In the genomic region with DNA sequence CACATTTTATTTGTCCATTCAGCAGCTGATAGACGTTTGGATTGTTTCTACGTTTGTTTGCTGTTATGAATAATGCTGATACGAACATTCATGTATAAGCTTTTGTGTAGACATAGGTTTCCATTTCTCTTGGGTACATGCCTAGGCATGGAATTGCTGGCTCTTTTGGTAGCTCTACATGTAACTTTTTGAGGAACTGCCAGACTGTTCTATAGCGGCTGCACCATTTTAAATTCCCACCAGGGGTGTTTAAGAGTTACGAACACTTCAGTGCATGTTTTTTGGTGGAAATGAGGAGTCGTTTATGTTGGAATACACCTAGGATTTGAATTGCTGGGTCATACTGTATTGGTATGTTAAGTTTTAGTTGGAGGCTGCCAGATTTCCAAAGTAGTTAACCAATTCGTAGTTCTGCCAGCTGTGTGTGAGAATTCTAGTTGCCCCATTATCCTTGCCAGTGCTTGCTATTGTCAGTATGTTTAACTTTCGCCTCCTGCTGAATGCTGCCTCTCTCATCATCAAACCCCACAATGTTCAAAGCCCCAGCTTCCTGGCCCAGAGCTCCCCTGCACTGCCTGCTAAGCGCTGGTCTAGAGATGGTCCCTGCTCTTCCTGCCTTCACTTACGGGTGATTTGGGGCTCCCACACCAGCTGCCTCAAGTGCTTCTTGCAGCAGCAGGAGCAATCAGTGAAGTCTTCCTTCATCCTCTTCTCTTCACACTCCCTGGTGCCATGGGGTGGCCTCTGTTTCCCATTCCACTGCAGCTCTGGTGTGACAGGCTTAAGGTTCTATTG, we compare ENCODE assay signal across 12 cellular contexts.
DNase-seq lines count a peak whose midpoint lies in the region; ATAC-seq and TF ChIP-seq lines count a peak whose summit lies in the region.
"Had no signal": no experiment of that assay in that cellular context is flagged by ENCODE, and none has a peak within 500 bp of the region (broad histone marks: within the 10 kb centered on the region; RNA-seq: fewer than 3 reads in every experiment).

No MANE protein-coding gene starts in this region.

- BruUV-seq in IMR-90 (replicated peaks; lab: Mats Ljungman, UMichigan): no TSS peak

- H3K14ac ChIP-seq in IMR-90 (replicated peaks; ENCODE audit: low read depth, low read length): peak overlapping the region; percentile 73

- H2BK5ac ChIP-seq in IMR-90 (ENCODE audit: low read depth, low read length, poor library complexity, severe bottlenecking): peak overlapping the region; percentile 1

- peak overlapping the region; percentile 79 for H2BK120ac ChIP-seq in IMR-90 (ENCODE audit: low read depth, low read length)

- H3K4me3 ChIP-seq in IMR-90 (ENCODE audit: insufficient read depth, low read depth, low read length): no peak overlapping the region
- no peak overlapping the region for H3K4me3 ChIP-seq in dorsolateral prefrontal cortex
- H3K4me3 ChIP-seq in prostate gland: no peak overlapping the region

- intact Hi-C loops in IMR-90 (cut with micrococcal nuclease): loop anchor here (1.0 kb wide), 1 partner anchor 47 kb away; no protein-coding TSS in a partner anchor
- intact Hi-C loops in dorsolateral prefrontal cortex (cut with DNase I): loop anchor here (5.0 kb wide), 2 partner anchors 75 to 80 kb away; partner anchors contain the start of gene MAN1C1 (in 1 of the 2)
- intact Hi-C loops in prostate gland (cut with DNase I): loop anchor here (10.0 kb wide), 1 partner anchor 97 kb away; no protein-coding TSS in a partner anchor

- in situ Hi-C loops in IMR-90 (cut with MboI; ENCODE audit: low sequenced_read_pairs): no loop called here

- TF ChIP-seq CTCF in IMR-90 (conservative IDR thresholded peaks at IDR 0.05; ENCODE audit: low read depth, low read length): no peak
- TF ChIP-seq CTCF in dorsolateral prefrontal cortex (IDR thresholded peaks at IDR 0.05 in 54 of 56, conservative IDR thresholded peaks at IDR 0.05 in 2 of 56; ENCODE audit: low read depth in 1 of 56, partially characterized antibody in 56 of 56): no peak
- TF ChIP-seq CTCF in prostate gland (IDR thresholded peaks at IDR 0.05): peak in 2 of 4 experiments; percentile 16 to 25

- H3K9me1 ChIP-seq in IMR-90 (ENCODE audit: insufficient read depth, low read length): peaks cover 34% of the 10 kb centered on the region

- POLR2A ChIA-PET in IMR-90 (lab: Charles Lee; ENCODE audit: unreplicated experiment): no interaction called here

- no peaks in the 10 kb centered on the region for H3K9me3 ChIP-seq in IMR-90 (ENCODE audit: control insufficient read depth, insufficient read depth, low read length)
- H3K9me3 ChIP-seq in prostate gland: no peaks in the 10 kb centered on the region

- H3K27me3 ChIP-seq in IMR-90 (ENCODE audit: control insufficient read depth, insufficient read depth, low read length): no peaks in the 10 kb centered on the region
- H3K27me3 ChIP-seq in dorsolateral prefrontal cortex: no peaks in the 10 kb centered on the region
- no peaks in the 10 kb centered on the region for H3K27me3 ChIP-seq in prostate gland (replicated peaks; ENCODE audit: insufficient read depth)

- dilution Hi-C loops in IMR-90 (cut with HindIII; ENCODE audit: low sequenced_read_pairs, unreplicated experiment): no loop called here

- peak overlapping the region; percentile 19 for H2AFZ ChIP-seq in IMR-90 (replicated peaks; ENCODE audit: low read length, poor library complexity)
- H2AFZ ChIP-seq: parathyroid adenoma had no signal

- peak overlapping the region in 1 of 2 experiments; percentile 60; a peak in 1 of 4 replicates for H4K8ac ChIP-seq in IMR-90 (ENCODE audit: low read depth in 2 of 2, low read length in 2 of 2)

- H4K5ac ChIP-seq in IMR-90 (ENCODE audit: low read depth, low read length): peak overlapping the region; percentile 48

- DNase-seq in activated CD4-positive, alpha-beta T cell treated with anti-CD3 and anti-CD28 coated beads, Interleukin-2, amount 50 U/mL, for 1 hour: peak; percentile 24
- DNase-seq in activated CD4-positive, alpha-beta T cell treated with anti-CD3 and anti-CD28 coated beads, Interleukin-2, amount 50 U/mL, for 48 hours: no peak
- DNase-seq in IMR-90: no peak
- DNase-seq in dorsolateral prefrontal cortex: no peak
- DNase-seq in prostate gland (ENCODE audit: low spot score): no peak
- no peak for DNase-seq in GDM1 (lab: John Stamatoyannopoulos, UW)
- DNase-seq in stimulated activated CD4-positive, alpha-beta T cell treated with anti-CD3 and anti-CD28 coated beads, Interleukin-12 subunit alpha, Interleukin-12 subunit beta, amount 100 ng/mL, for 4 hours: no peak
- DNase-seq: left ventricle myocardium superior, NCI-H2171, OCI-M1 had no signal

- H3K56ac ChIP-seq in IMR-90 (ENCODE audit: extremely low read depth, insufficient read depth, low read length): no peak overlapping the region

- H3K27ac ChIP-seq in IMR-90 (ENCODE audit: insufficient read depth, low read length) (peak overlapping the region; percentile 35; the same call in 1 of the 2 replicates), dorsolateral prefrontal cortex (peak overlapping the region in 49 of 59 donors; percentile 3 to 91 (median 52)), prostate gland (peak overlapping the region; percentile 12 to 45)
- H3K27ac ChIP-seq: parathyroid adenoma had no signal

- peak overlapping the region; percentile 76 for H3K4ac ChIP-seq in IMR-90 (ENCODE audit: low read depth, low read length)

- peaks cover 0 to 39% of the 10 kb centered on the region in 2 experiments; a peak in 2 of 4 replicates for H3K79me1 ChIP-seq in IMR-90 (ENCODE audit: low read depth in 1 of 2, low read length in 2 of 2)

- TF ChIP-seq POLR2A in IMR-90 (IDR thresholded peaks at IDR 0.05; ENCODE audit: low read depth, low read length): no peak
- TF ChIP-seq POLR2A in prostate gland (IDR thresholded peaks at IDR 0.05): no peak

- H3K18ac ChIP-seq in IMR-90 (ENCODE audit: low read depth, low read length): peak overlapping the region; percentile 59

- 87% methylated on average over 4 of the region's 10 CpGs; no CpG with 5 or more reads in 1 of the 2 experiments for WGBS in IMR-90 (ENCODE audit: extremely low coverage in 2 of 2, insufficient read length in 1 of 2), 2 experiments
- WGBS in prostate gland: 37% methylated on average over 10 of the region's 10 CpGs

- no peaks in the 10 kb centered on the region for H4K20me1 ChIP-seq in IMR-90 (ENCODE audit: insufficient read depth, low read length)

- no peak overlapping the region for H3K4me2 ChIP-seq in IMR-90 (ENCODE audit: low read depth, low read length)

- peak overlapping the region; percentile 67 for H3K23ac ChIP-seq in IMR-90 (ENCODE audit: low read depth, low read length)

- H2BK20ac ChIP-seq in IMR-90 (ENCODE audit: low read depth, low read length): peak overlapping the region; percentile 86

- H2BK15ac ChIP-seq in IMR-90 (ENCODE audit: low read depth, low read length): peak overlapping the region; percentile 88

- H3K36me3 ChIP-seq in IMR-90 (ENCODE audit: control insufficient read depth, insufficient read depth, low read length) (no peaks in the 10 kb centered on the region), prostate gland (no peaks in the 10 kb centered on the region)

- H3K9ac ChIP-seq in IMR-90 (ENCODE audit: low read depth, low read length): no peak overlapping the region
- H3K9ac ChIP-seq: parathyroid adenoma had no signal

- H3K4me1 ChIP-seq in IMR-90 (ENCODE audit: control insufficient read depth, insufficient read depth, low read length) (peaks cover 49% of the 10 kb centered on the region), prostate gland (replicated peaks) (peaks cover 3% of the 10 kb centered on the region)

- peak overlapping the region; percentile 98 for H2AK5ac ChIP-seq in IMR-90 (ENCODE audit: low read depth, low read length)

- H2AK9ac ChIP-seq in IMR-90 (replicated peaks; ENCODE audit: low read depth, low read length, poor library complexity): no peak overlapping the region

- H4K91ac ChIP-seq in IMR-90 (ENCODE audit: insufficient read depth, low read depth, low read length): peak overlapping the region; percentile 82

- TF ChIP-seq RAD21 in IMR-90 (IDR thresholded peaks at IDR 0.05; ENCODE audit: low read length): no peak

- CTCF ChIA-PET in IMR-90 (lab: Yijun Ruan, JAX): interaction anchor here (1.4 kb wide), 1 partner anchor 78 kb away, joined by 3 read pairs; no protein-coding TSS in a partner anchor

- ATAC-seq in IMR-90 (ENCODE audit: low read depth) (no peak), GM21619 (IDR thresholded peaks at IDR 0.05; ENCODE audit: unreplicated experiment) (no peak)
- ATAC-seq: left ventricle myocardium superior had no signal

TF ChIP-seq in IMR-90, 13 proteins besides CTCF, POLR2A, EP300 and RAD21:
- TF ChIP-seq RCOR1 (IDR thresholded peaks at IDR 0.05; ENCODE audit: insufficient replicate concordance, low read length) (no peak), MAFK (IDR thresholded peaks at IDR 0.05; ENCODE audit: low read depth, low read length) (peak; percentile 60)
TF ChIP-seq in IMR-90: peak in this region for 1.
